1 cellular context compared by ENCODE assay signal in the genomic region with DNA sequence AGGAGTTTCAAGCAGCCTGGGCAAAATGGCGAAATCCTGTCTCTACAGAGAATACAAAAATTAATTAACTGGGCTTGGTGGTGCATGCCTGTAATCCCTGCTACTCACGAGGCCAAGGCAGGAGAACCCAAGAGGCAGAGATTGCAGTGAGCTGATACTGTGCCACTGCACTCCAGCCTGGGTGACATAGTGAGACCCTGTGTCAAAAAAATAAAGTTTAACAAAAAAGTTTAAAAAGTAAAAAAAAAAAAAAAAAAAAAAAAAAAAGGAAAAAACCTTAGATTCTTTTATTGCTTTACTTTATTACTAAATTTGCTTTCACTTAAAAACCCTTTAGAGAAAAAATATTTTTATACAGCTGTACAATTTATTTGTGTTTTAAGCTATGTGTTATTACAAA.
TF ChIP-seq lines count a peak whose summit lies in the region.

No MANE protein-coding gene starts in this region.

TF ChIP-seq in HepG2, 621 proteins besides CTCF, POLR2A, EP300 and RAD21 (continued from another document):
- TF ChIP-seq, protein P1, sequence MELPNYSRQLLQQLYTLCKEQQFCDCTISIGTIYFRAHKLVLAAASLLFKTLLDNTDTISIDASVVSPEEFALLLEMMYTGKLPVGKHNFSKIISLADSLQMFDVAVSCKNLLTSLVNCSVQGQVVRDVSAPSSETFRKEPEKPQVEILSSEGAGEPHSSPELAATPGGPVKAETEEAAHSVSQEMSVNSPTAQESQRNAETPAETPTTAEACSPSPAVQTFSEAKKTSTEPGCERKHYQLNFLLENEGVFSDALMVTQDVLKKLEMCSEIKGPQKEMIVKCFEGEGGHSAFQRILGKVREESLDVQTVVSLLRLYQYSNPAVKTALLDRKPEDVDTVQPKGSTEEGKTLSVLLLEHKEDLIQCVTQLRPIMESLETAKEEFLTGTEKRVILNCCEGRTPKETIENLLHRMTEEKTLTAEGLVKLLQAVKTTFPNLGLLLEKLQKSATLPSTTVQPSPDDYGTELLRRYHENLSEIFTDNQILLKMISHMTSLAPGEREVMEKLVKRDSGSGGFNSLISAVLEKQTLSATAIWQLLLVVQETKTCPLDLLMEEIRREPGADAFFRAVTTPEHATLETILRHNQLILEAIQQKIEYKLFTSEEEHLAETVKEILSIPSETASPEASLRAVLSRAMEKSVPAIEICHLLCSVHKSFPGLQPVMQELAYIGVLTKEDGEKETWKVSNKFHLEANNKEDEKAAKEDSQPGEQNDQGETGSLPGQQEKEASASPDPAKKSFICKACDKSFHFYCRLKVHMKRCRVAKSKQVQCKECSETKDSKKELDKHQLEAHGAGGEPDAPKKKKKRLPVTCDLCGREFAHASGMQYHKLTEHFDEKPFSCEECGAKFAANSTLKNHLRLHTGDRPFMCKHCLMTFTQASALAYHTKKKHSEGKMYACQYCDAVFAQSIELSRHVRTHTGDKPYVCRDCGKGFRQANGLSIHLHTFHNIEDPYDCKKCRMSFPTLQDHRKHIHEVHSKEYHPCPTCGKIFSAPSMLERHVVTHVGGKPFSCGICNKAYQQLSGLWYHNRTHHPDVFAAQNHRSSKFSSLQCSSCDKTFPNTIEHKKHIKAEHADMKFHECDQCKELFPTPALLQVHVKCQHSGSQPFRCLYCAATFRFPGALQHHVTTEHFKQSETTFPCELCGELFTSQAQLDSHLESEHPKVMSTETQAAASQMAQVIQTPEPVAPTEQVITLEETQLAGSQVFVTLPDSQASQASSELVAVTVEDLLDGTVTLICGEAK (IDR thresholded peaks at IDR 0.05) = peak; percentile 65
- TF ChIP-seq, protein P1 (CRISPR knock-in tag; IDR thresholded peaks at IDR 0.05) = no peak
- TF ChIP-seq ZNF839 (CRISPR knock-in tag; IDR thresholded peaks at IDR 0.05; ENCODE audit: borderline replicate concordance) = no peak
TF ChIP-seq in HepG2: peak in this region for 1.
